ENCODE assay signal across 31 cellular contexts in genomic region chr20:58551631-58552030, GRCh38. TPM values are rescaled to one million over a fixed set of nuclear protein-coding genes. Genes with fewer than 3 reads are reported as not detected.
"Had no signal": no experiment of that assay in that cellular context is flagged by ENCODE, and none has a peak within 500 bp of the region (broad histone marks: within the 10 kb centered on the region; RNA-seq: fewer than 3 reads in every experiment).

No MANE protein-coding gene starts in this region.

- H3K4me3 Mint-ChIP-seq: activated B cell treated with CpG ODN at 0.5 μM for 24 hours; activated CD4-positive, alpha-beta memory T cell treated with anti-CD3 and anti-CD28 coated beads, Interleukin-2, amount 10 ng/mL, durations not matched to agents 7 days and 5 days; activated naive CD4-positive, alpha-beta T cell treated with anti-CD3 and anti-CD28 coated beads for 36 hours; activated T-cell treated with anti-CD3 and anti-CD28 coated beads, Interleukin-2, amount 50 U/mL, for 4 hours; activated T-helper 1 cell treated with anti-CD3 and anti-CD28 coated beads, Interleukin-12 subunit alpha, Interleukin-12 subunit beta, Interleukin-2, Interleukin-4 antibody, amounts not matched to agents 30 ng/mL and 10 ng/mL and 1 ng/mL, durations not matched to agents 14 hours and 24 hours and 36 hours; T-helper 1 cell treated with Interleukin-12 subunit alpha and Interleukin-12 subunit beta and Interleukin-4 antibody, amounts not matched to agents 30 μg/mL and 1 μg/mL, for 36 hours; T-helper 2 cell treated with Interferon-gamma antibody and Interleukin-4, amounts not matched to agents 5 μg/mL and 100 μg/mL, for 36 hours had no signal

- H3K36me3 Mint-ChIP-seq: activated naive CD4-positive, alpha-beta T cell treated with anti-CD3 and anti-CD28 coated beads, Interleukin-2, amount 50 U/mL, for 72 hours had no signal

- H3K27me3 ChIP-seq: body of pancreas, breast epithelium, SJSA1 had no signal

- ATAC-seq: activated naive CD4-positive, alpha-beta T cell treated with anti-CD3 and anti-CD28 coated beads, Interleukin-2, amount 50 U/mL, for 72 hours; activated T-cell treated with anti-CD3 and anti-CD28 coated beads, Interleukin-2, amount 50 U/mL, for 4 hours; body of pancreas; Panc1 had no signal

- H3K36me3 ChIP-seq: adrenal gland, breast epithelium, SJSA1 had no signal

- DNase-seq: activated B cell treated with CpG ODN at 0.5 μM for 24 hours; activated CD4-positive, alpha-beta memory T cell treated with anti-CD3 and anti-CD28 coated beads, Interleukin-2, amount 10 ng/mL, durations not matched to agents 7 days and 5 days; activated CD4-positive, alpha-beta T cell treated with anti-CD3 and anti-CD28 coated beads for 48 hours; activated CD4-positive, CD25-positive, alpha-beta regulatory T cell treated with anti-CD3 and anti-CD28 coated beads, Interleukin-2, amount 50 U/mL, for 72 hours; activated CD8-positive, alpha-beta memory T cell treated with anti-CD3 and anti-CD28 coated beads, Interleukin-2, amount 50 U/mL, for 4 hours; activated gamma-delta T cell treated with Interleukin-2 at 50 U/mL for 16 hours; activated naive CD4-positive, alpha-beta T cell treated with anti-CD3 and anti-CD28 coated beads for 36 hours; activated T-cell treated with anti-CD3 and anti-CD28 coated beads for 4 hours; activated T-cell treated with anti-CD3 and anti-CD28 coated beads, Interleukin-2, amount 50 U/mL, for 4 hours; body of pancreas; Karpas-422; KBM-7; NCI-H1105; NCI-H1417 treated with DMSO at 0.1 percent for 48 hours; NCI-H187 treated with DMSO at 0.1 percent for 48 hours; NCI-H2081; NCI-H2171 treated with DMSO at 0.1 percent for 48 hours; NCI-H2227 treated with DMSO at 0.1 percent for 48 hours; NCI-H446; NCI-H524; NCI-H69; SHP77 treated with DMSO at 0.1 percent for 48 hours; SK-N-SH had no signal

- H3K27ac ChIP-seq: body of pancreas, breast epithelium, SJSA1 had no signal

- H3K9me3 Mint-ChIP-seq: activated B cell treated with CpG ODN at 0.5 μM for 24 hours; activated CD4-positive, alpha-beta memory T cell treated with anti-CD3 and anti-CD28 coated beads, Interleukin-2, amount 10 ng/mL, durations not matched to agents 7 days and 5 days; activated naive CD4-positive, alpha-beta T cell treated with anti-CD3 and anti-CD28 coated beads for 36 hours; activated naive CD4-positive, alpha-beta T cell treated with anti-CD3 and anti-CD28 coated beads, Interleukin-2, amount 50 U/mL, for 72 hours; activated T-cell treated with anti-CD3 and anti-CD28 coated beads, Interleukin-2, amount 50 U/mL, for 4 hours; activated T-helper 1 cell treated with anti-CD3 and anti-CD28 coated beads, Interleukin-12 subunit alpha, Interleukin-12 subunit beta, Interleukin-2, Interleukin-4 antibody, amounts not matched to agents 30 ng/mL and 10 ng/mL and 1 ng/mL, durations not matched to agents 14 hours and 24 hours and 36 hours; T-helper 1 cell treated with Interleukin-12 subunit alpha and Interleukin-12 subunit beta and Interleukin-4 antibody, amounts not matched to agents 30 μg/mL and 1 μg/mL, for 36 hours; T-helper 2 cell treated with Interferon-gamma antibody and Interleukin-4, amounts not matched to agents 5 μg/mL and 100 μg/mL, for 36 hours had no signal

- H3K27ac Mint-ChIP-seq: activated B cell treated with CpG ODN at 0.5 μM for 24 hours; activated CD4-positive, alpha-beta memory T cell treated with anti-CD3 and anti-CD28 coated beads, Interleukin-2, amount 10 ng/mL, durations not matched to agents 7 days and 5 days; activated naive CD4-positive, alpha-beta T cell treated with anti-CD3 and anti-CD28 coated beads for 36 hours; activated naive CD4-positive, alpha-beta T cell treated with anti-CD3 and anti-CD28 coated beads, Interleukin-2, amount 50 U/mL, for 72 hours; activated T-helper 1 cell treated with anti-CD3 and anti-CD28 coated beads, Interleukin-12 subunit alpha, Interleukin-12 subunit beta, Interleukin-2, Interleukin-4 antibody, amounts not matched to agents 30 ng/mL and 10 ng/mL and 1 ng/mL, durations not matched to agents 14 hours and 24 hours and 36 hours; T-helper 1 cell treated with Interleukin-12 subunit alpha and Interleukin-12 subunit beta and Interleukin-4 antibody, amounts not matched to agents 30 μg/mL and 1 μg/mL, for 36 hours; T-helper 2 cell treated with Interferon-gamma antibody and Interleukin-4, amounts not matched to agents 5 μg/mL and 100 μg/mL, for 36 hours had no signal

- H3K4me1 Mint-ChIP-seq: activated B cell treated with CpG ODN at 0.5 μM for 24 hours; activated CD4-positive, alpha-beta memory T cell treated with anti-CD3 and anti-CD28 coated beads, Interleukin-2, amount 10 ng/mL, durations not matched to agents 7 days and 5 days had no signal

- H3K9me3 ChIP-seq: adrenal gland, body of pancreas, breast epithelium, SJSA1, SK-N-SH had no signal

- H3K4me3 ChIP-seq: adrenal gland, body of pancreas, breast epithelium, SJSA1 had no signal

- H3K4me1 ChIP-seq: body of pancreas, breast epithelium had no signal

RNA-seq across cellular contexts. Expression of gene APCDD1L, which starts 36.4 kb away (rescaled TPM):
- total RNA-seq: activated B cell treated with CpG ODN at 0.5 μM for 24 hours; activated CD4-positive, alpha-beta memory T cell treated with anti-CD3 and anti-CD28 coated beads, Interleukin-2, amount 10 ng/mL, durations not matched to agents 7 days and 5 days; activated naive CD4-positive, alpha-beta T cell treated with anti-CD3 and anti-CD28 coated beads for 36 hours; activated naive CD4-positive, alpha-beta T cell treated with anti-CD3 and anti-CD28 coated beads, Interleukin-2, amount 50 U/mL, for 72 hours; activated T-cell treated with anti-CD3 and anti-CD28 coated beads, Interleukin-2, amount 50 U/mL, for 4 hours; activated T-helper 1 cell treated with anti-CD3 and anti-CD28 coated beads, Interleukin-12 subunit alpha, Interleukin-12 subunit beta, Interleukin-2, Interleukin-4 antibody, amounts not matched to agents 30 ng/mL and 10 ng/mL and 1 ng/mL, durations not matched to agents 14 hours and 24 hours and 36 hours had no signal
